In the genomic region with DNA sequence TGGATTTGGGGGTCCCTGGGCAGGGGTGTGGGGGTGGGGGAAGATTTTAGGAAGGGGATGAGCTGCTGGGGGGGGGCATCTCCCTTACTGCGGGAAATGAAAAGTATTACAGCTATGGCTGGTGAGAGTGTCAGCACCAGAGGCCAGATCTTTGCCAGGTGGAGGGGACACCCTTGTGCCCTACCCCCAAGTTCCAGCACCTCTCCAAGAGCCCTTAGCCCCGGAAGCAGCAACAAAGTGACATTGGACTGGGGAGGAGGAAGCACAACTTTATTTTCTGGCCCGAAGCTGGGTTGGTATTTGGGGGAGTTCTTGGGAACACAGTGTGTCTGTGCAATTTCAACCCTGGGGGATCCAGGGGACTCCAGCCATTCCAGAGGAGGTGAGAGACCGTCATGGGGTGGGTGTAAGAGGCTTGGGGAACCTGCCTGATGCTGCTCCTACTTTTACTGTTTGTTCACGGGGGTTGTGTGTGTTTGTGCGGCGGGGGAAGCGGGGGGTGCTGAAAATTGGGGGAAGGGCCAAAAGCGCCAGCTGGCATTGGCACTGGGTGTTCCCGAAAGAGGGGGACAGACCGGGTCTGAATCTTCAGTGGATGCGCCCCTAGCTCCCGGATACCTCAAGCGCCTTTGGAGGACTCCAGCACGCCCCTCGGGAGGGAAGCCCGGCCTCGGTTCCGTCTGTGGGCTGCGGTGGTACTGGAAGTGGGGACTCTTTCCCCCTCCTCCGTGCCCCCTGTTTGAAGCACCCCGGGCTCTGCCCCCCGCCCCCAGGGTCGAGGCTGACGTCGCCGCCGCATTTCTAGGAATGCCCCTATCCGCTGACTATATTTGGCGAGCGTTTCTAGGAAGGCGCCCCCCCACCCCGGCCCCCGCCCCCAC, we compare ENCODE assay signal across 8 cellular contexts.
DNase-seq lines count a peak whose midpoint lies in the region; ATAC-seq and TF ChIP-seq lines count a peak whose summit lies in the region.

No MANE protein-coding gene starts in this region.

- peaks cover 7% of the 10 kb centered on the region for H3K4me1 ChIP-seq in endodermal cell (ENCODE audit: control insufficient read depth, insufficient read depth, low read length)

- H3K9me3 Mint-ChIP-seq in endodermal cell = no peaks in the 10 kb centered on the region
- H3K9me3 Mint-ChIP-seq in natural killer cell = no peaks in the 10 kb centered on the region

- peak overlapping the region; percentile 80 for H3K27ac Mint-ChIP-seq in endodermal cell
- no peak overlapping the region for H3K27ac Mint-ChIP-seq in natural killer cell

- H3K9ac ChIP-seq in endodermal cell (ENCODE audit: extremely low read depth, low read length, poor library complexity, severe bottlenecking) = peak overlapping the region; percentile 64

- DNase-seq in AG09309 (ENCODE audit: low read depth) (no peak), SW 1271 (lab: John Stamatoyannopoulos, UW) (peak; percentile 16 to 47), endodermal cell (peak; percentile 74), natural killer cell (no peak), RKO (ENCODE audit: low spot score) (no peak)

- peaks cover 30% of the 10 kb centered on the region for H3K4me1 Mint-ChIP-seq in endodermal cell
- H3K4me1 Mint-ChIP-seq in natural killer cell = peaks cover 8 to 20% of the 10 kb centered on the region in 2 donors

- no peaks in the 10 kb centered on the region for H3K27me3 Mint-ChIP-seq in endodermal cell (ENCODE audit: insufficient read depth)
- H3K27me3 Mint-ChIP-seq in natural killer cell (ENCODE audit: low read depth in 2 of 2) = peaks cover 16 to 32% of the 10 kb centered on the region in 2 donors

- WGBS in endodermal cell (ENCODE audit: insufficient coverage in 1 of 2, insufficient read length in 1 of 2), 2 experiments = 0 to 4% methylated on average over 3 to 24 of the region's 34 CpGs

- H3K36me3 Mint-ChIP-seq in endodermal cell (ENCODE audit: low read depth) = no peaks in the 10 kb centered on the region
- no peaks in the 10 kb centered on the region for H3K36me3 Mint-ChIP-seq in natural killer cell

- H3K27me3 ChIP-seq in endodermal cell (ENCODE audit: control insufficient read depth, insufficient read depth, low read length, poor library complexity, severe bottlenecking) = no peaks in the 10 kb centered on the region

- no peak overlapping the region for H3K27ac ChIP-seq in endodermal cell (ENCODE audit: low read depth, low read length)

- intact Hi-C loops in natural killer cell (cut with micrococcal nuclease) = no loop called here

- TF ChIP-seq CTCF in AG09309 (IDR thresholded peaks at IDR 0.05; ENCODE audit: control insufficient read depth, insufficient read depth, low read depth, low read length, missing control alignments) (no peak), endodermal cell (conservative IDR thresholded peaks at IDR 0.05) (no peak), natural killer cell (IDR thresholded peaks at IDR 0.05) (no peak)

- no peaks in the 10 kb centered on the region for H3K36me3 ChIP-seq in endodermal cell (ENCODE audit: control insufficient read depth, insufficient read depth, low read length)

- peak overlapping the region; percentile 81 for H3K4me3 Mint-ChIP-seq in endodermal cell
- peak overlapping the region; percentile 82 for H3K4me3 Mint-ChIP-seq in natural killer cell

- H3K4me3 ChIP-seq in AG09309 (ENCODE audit: control insufficient read depth, low read depth, low read length) (peak overlapping the region; percentile 63), endodermal cell (ENCODE audit: low read length) (peak overlapping the region; percentile 82)

- no peaks in the 10 kb centered on the region for H3K9me3 ChIP-seq in endodermal cell (ENCODE audit: control insufficient read depth, low read length)

- ATAC-seq in GM21381 (IDR thresholded peaks at IDR 0.05; ENCODE audit: unreplicated experiment) (peak; percentile 8), natural killer cell (no peak), HG02852 (IDR thresholded peaks at IDR 0.05; ENCODE audit: unreplicated experiment) (no peak), HG03460 (IDR thresholded peaks at IDR 0.05; ENCODE audit: unreplicated experiment) (no peak)

Comparison
In these comparisons a context has a peak if more than half of its experiments do, and no peak if none do; other contexts are left out.
1. DNase-seq: peak in SW 1271 (2 of 2) and endodermal cell (single experiment); none in AG09309 (single experiment), natural killer cell (single experiment) and RKO (single experiment).